In the genomic region with DNA sequence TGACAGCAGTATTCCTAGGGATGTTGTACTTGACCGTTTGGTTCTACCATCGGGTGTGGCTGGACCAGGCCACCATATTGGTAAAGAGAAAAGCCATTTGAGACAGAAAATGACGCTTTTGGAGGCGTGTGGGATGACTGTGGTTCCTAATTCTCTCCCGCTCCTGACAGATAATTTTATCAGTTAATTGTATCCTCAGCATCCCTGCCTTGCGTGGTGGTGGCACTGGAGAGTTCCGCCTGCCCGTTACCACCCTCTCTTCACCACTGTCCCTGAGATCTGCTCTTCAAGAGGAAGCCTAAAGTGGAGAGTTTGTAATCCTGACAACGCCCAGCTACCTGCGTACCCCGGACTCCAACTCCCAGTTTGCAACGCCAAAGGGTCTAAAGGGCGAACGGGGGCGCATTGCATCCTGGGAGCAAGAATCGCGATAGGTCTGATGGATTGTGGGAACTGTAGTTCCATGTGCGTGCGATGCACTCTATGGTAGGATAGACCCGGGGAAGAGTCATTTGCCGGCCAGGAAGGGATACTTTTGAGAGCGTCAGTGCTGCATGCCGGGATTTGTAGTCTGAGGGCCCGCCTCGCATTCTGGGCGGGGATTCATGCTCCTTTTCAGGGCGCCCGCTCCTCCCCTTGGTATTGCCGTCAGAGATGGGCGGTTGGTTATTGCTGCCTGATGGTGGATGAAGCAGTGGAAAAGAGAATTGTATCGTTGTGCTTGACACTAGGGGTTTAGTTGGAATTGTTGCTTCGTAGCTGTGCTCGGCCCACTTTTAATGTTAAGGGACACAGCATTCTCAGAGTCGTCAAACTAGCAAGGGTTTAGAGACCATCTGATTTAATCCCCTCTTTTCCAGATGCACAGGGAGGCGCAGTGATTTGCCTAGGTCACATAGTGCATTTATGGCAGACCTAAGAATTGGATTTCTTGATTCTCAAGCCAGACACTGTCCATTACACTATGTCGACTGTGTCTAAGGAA, we compare ENCODE assay signal across 8 cellular contexts. TPM values are rescaled to one million over a fixed set of nuclear protein-coding genes. Genes with fewer than 3 reads are reported as not detected.
DNase-seq lines count a peak whose midpoint lies in the region; ATAC-seq and TF ChIP-seq lines count a peak whose summit lies in the region.

No MANE protein-coding gene starts in this region.

- no peak for TF ChIP-seq CTCF in colonic mucosa (IDR thresholded peaks at IDR 0.05)

- no peaks in the 10 kb centered on the region for H3K27me3 ChIP-seq in BLaER1 treated with 17β-estradiol and CSF1 and Interleukin-3, amounts not matched to agents 10 nM and 100 nM
- no peaks in the 10 kb centered on the region for H3K27me3 ChIP-seq in colonic mucosa

- DNase-seq in NCI-H524 (lab: John Stamatoyannopoulos, UW) (peak; percentile 100), colonic mucosa (peak; percentile 98), kidney tubule cell (ENCODE audit: low spot score) (peak; percentile 99)
- peak; percentile 93 to 96 for DNase-seq in activated CD4-positive, alpha-beta T cell treated with anti-CD3 and anti-CD28 coated beads for 4 hours
- DNase-seq in stimulated activated CD4-positive, alpha-beta T cell treated with anti-CD3 and anti-CD28 coated beads, Interleukin-1b, Interleukin-23, amount 100 ng/mL, for 1 hour (ENCODE audit: low read depth in 2 of 2): peak; percentile 81 to 93

- peak overlapping the region; percentile 76 to 97 (median 88) for H3K4me2 ChIP-seq in BLaER1 treated with 17β-estradiol and CSF1 and Interleukin-3, amounts not matched to agents 10 nM and 100 nM

- H4K20me1 ChIP-seq in BLaER1 treated with 17β-estradiol and CSF1 and Interleukin-3, amounts not matched to agents 10 nM and 100 nM: peaks cover 17 to 32% (median 20%) of the 10 kb centered on the region in 11 experiments

- intact Hi-C loops in colonic mucosa (cut with DNase I): no loop called here

- H3K9me3 ChIP-seq in BLaER1 treated with 17β-estradiol and CSF1 and Interleukin-3, amounts not matched to agents 10 nM and 100 nM (replicated peaks in 1 of 11): no peaks in the 10 kb centered on the region
- H3K9me3 ChIP-seq in colonic mucosa: no peaks in the 10 kb centered on the region

- H3K4me1 ChIP-seq in BLaER1 treated with 17β-estradiol and CSF1 and Interleukin-3, amounts not matched to agents 10 nM and 100 nM: peaks cover 23 to 31% (median 29%) of the 10 kb centered on the region in 10 experiments
- no peaks in the 10 kb centered on the region for H3K4me1 ChIP-seq in colonic mucosa

- ATAC-seq in GM19324 (IDR thresholded peaks at IDR 0.05; ENCODE audit: low FRiP score, unreplicated experiment) (peak; percentile 55), HG03457 (IDR thresholded peaks at IDR 0.05; ENCODE audit: unreplicated experiment) (peak; percentile 51)

- peak overlapping the region; percentile 54 to 95 (median 66) for H3K4me3 ChIP-seq in BLaER1 treated with 17β-estradiol and CSF1 and Interleukin-3, amounts not matched to agents 10 nM and 100 nM
- H3K4me3 ChIP-seq in colonic mucosa: peak overlapping the region; percentile 36

- H3K36me3 ChIP-seq in BLaER1 treated with 17β-estradiol and CSF1 and Interleukin-3, amounts not matched to agents 10 nM and 100 nM: peaks cover 0 to 16% (median 3%) of the 10 kb centered on the region in 11 experiments; a peak in 9 of 22 replicates
- no peaks in the 10 kb centered on the region for H3K36me3 ChIP-seq in colonic mucosa

- peak overlapping the region; percentile 85 to 99 (median 96) for H3K27ac ChIP-seq in BLaER1 treated with 17β-estradiol and CSF1 and Interleukin-3, amounts not matched to agents 10 nM and 100 nM
- H3K27ac ChIP-seq in colonic mucosa: peak overlapping the region; percentile 98

- peak overlapping the region; percentile 72 to 89 (median 84) for H3K9ac ChIP-seq in BLaER1 treated with 17β-estradiol and CSF1 and Interleukin-3, amounts not matched to agents 10 nM and 100 nM
- peak overlapping the region; percentile 76 to 94 for H3K9ac ChIP-seq in colonic mucosa (ENCODE audit: low read depth in 2 of 2, low read length in 2 of 2)

RNA-seq across cellular contexts. Expression of a gene that starts 1.0 kb away (rescaled TPM):
- 10 to 100 TPM; 37.7 to 42.2 TPM for total RNA-seq in colonic mucosa

RNA-seq across cellular contexts. Expression of a gene that starts 49.4 kb away (rescaled TPM):
- 10 to 100 TPM in 1 of 2 donors, 1 to 10 TPM in 1; 8.7 to 22.8 TPM for total RNA-seq in colonic mucosa

RNA-seq across cellular contexts. Expression of a gene that starts 53.5 kb away (rescaled TPM):
- total RNA-seq in colonic mucosa: under 1 TPM in 1 of 2 donors, not detected in 1; 0.37 TPM

RNA-seq across cellular contexts. Expression of a gene that starts 54.8 kb away (rescaled TPM):
- 100 to 1,000 TPM in 1 of 2 donors, 10 to 100 TPM in 1; 92.1 to 125 TPM for total RNA-seq in colonic mucosa

Comparison
In these comparisons a context has a peak if more than half of its experiments do, and no peak if none do; other contexts are left out.
1. Peak in every context shown above with its lines: DNase-seq, ATAC-seq, H3K4me3 ChIP-seq and H3K27ac ChIP-seq.